ENCODE assay signal across 15 cellular contexts in the genomic region with DNA sequence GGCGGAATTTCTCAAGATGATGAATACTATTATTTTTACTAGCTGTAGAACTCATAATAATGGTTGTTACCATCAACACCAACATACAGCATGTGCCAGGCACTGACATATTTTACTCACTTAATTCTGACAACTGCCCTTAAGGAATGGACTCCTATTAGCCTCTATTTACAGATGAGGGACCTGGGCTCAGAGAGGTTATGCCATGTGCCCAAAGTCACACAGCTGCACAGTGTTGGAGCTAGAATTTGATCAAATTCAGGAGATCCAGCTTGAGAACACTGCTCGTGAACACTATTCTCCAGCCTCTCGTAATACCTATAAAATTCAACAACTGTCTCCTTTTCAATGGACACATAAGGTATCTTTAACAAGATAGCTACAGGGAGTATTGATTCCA.
"Had no signal": no experiment of that assay in that cellular context is flagged by ENCODE, and none has a peak within 500 bp of the region (broad histone marks: within the 10 kb centered on the region; RNA-seq: fewer than 3 reads in every experiment).

No MANE protein-coding gene starts in this region.

- H3K27ac Mint-ChIP-seq: activated naive CD4-positive, alpha-beta T cell treated with anti-CD3 and anti-CD28 coated beads for 36 hours; activated T-helper 2 cell treated with anti-CD3 and anti-CD28 coated beads, Interferon-gamma antibody, Interleukin-2, Interleukin-4, amounts not matched to agents 10 μg/mL and 5 μg/mL and 100 μg/mL, durations not matched to agents 14 hours and 24 hours and 36 hours had no signal

- H3K9me3 Mint-ChIP-seq: activated naive CD4-positive, alpha-beta T cell treated with anti-CD3 and anti-CD28 coated beads for 36 hours; activated T-helper 2 cell treated with anti-CD3 and anti-CD28 coated beads, Interferon-gamma antibody, Interleukin-2, Interleukin-4, amounts not matched to agents 10 μg/mL and 5 μg/mL and 100 μg/mL, durations not matched to agents 14 hours and 24 hours and 36 hours; central memory CD8-positive, alpha-beta T cell; neural crest cell had no signal

- H3K27me3 ChIP-seq: ascending aorta, colonic mucosa, foreskin keratinocyte had no signal

- H3K27me3 Mint-ChIP-seq: central memory CD8-positive, alpha-beta T cell had no signal

- H3K9ac ChIP-seq: SK-N-SH had no signal

- H3K36me3 ChIP-seq: ascending aorta, colonic mucosa, lower lobe of right lung had no signal

- ATAC-seq: foreskin keratinocyte, left colon, lower lobe of right lung had no signal

- H3K4me3 ChIP-seq: ascending aorta, colonic mucosa, lower lobe of right lung had no signal

- H3K4me3 Mint-ChIP-seq: activated naive CD4-positive, alpha-beta T cell treated with anti-CD3 and anti-CD28 coated beads for 36 hours; central memory CD8-positive, alpha-beta T cell; neural crest cell had no signal

- H3K9me2 ChIP-seq: SK-N-SH had no signal

- H3K4me2 ChIP-seq: SK-N-SH had no signal

- H3K27ac ChIP-seq: ascending aorta, colonic mucosa, foreskin keratinocyte, lower lobe of right lung, VCaP had no signal

- H3K9me3 ChIP-seq: ascending aorta, colonic mucosa, lower lobe of right lung, SK-N-SH had no signal

- DNase-seq: activated CD4-positive, alpha-beta T cell treated with anti-CD3 and anti-CD28 coated beads, Interleukin-2, amount 50 U/mL, for 4 hours; activated naive CD4-positive, alpha-beta T cell treated with anti-CD3 and anti-CD28 coated beads for 36 hours; activated T-cell treated with anti-CD3 and anti-CD28 coated beads, Interleukin-2, amount 50 U/mL, for 1 hour; colonic mucosa; foreskin keratinocyte; hippocampal formation; islet precursor cell; left colon; lower lobe of right lung; SK-N-SH had no signal

- H3K4me1 ChIP-seq: foreskin keratinocyte had no signal
